ENCODE assay signal across 26 cellular contexts in genomic region chr11:65152157-65152556, GRCh38. TPM values are rescaled to one million over a fixed set of nuclear protein-coding genes. Genes with fewer than 3 reads are reported as not detected.
DNase-seq lines count a peak whose midpoint lies in the region; ATAC-seq, FAIRE-seq and TF ChIP-seq lines count a peak whose summit lies in the region.
"Had no signal": no experiment of that assay in that cellular context is flagged by ENCODE, and none has a peak within 500 bp of the region (broad histone marks: within the 10 kb centered on the region; RNA-seq: fewer than 3 reads in every experiment).

No MANE protein-coding gene starts in this region.

- POLR2A ChIA-PET in HepG2 (lab: Yijun Ruan, JAX), result interaction anchor here (1.2 to 3.0 kb wide), 2 partner anchors 18 kb away, joined by 3 to 12 read pairs; partner anchors contain the start of genes SPDYC and SYVN1

- no peak for TF ChIP-seq POLR2A in HepG2 (IDR thresholded peaks at IDR 0.05; ENCODE audit: insufficient read depth in 1 of 2, low read depth in 2 of 2, low read length in 2 of 2)

- no peaks in the 10 kb centered on the region for H3K9me3 Mint-ChIP-seq in stimulated activated memory B cell treated with anti-CD40 and anti-IgM and Interleukin-4, amounts not matched to agents 10 μg/mL and 1 μg/mL and 100 μg/mL, for 72 hours
- H3K9me3 Mint-ChIP-seq: activated CD8-positive, alpha-beta T cell treated with anti-CD3 and anti-CD28 coated beads for 36 hours; neural crest cell had no signal

- no peak overlapping the region for H3K9ac ChIP-seq in HepG2 (ENCODE audit: insufficient read depth, low read depth, low read length)

- no peak for ATAC-seq in T-helper 17 cell
- no peak for ATAC-seq in HepG2
- ATAC-seq in stimulated activated memory B cell treated with anti-CD40 and anti-IgM and Interleukin-4, amounts not matched to agents 10 μg/mL and 1 μg/mL and 100 μg/mL, for 72 hours, result peak; percentile 12
- ATAC-seq: activated CD8-positive, alpha-beta T cell treated with anti-CD3 and anti-CD28 coated beads for 36 hours had no signal

- H3K4me1 ChIP-seq in HepG2 (ENCODE audit: insufficient read depth, low read length), result peaks cover 34% of the 10 kb centered on the region

- H3K27me3 Mint-ChIP-seq in T-helper 17 cell, result no peaks in the 10 kb centered on the region
- H3K27me3 Mint-ChIP-seq in stimulated activated memory B cell treated with anti-CD40 and anti-IgM and Interleukin-4, amounts not matched to agents 10 μg/mL and 1 μg/mL and 100 μg/mL, for 72 hours, result no peaks in the 10 kb centered on the region
- H3K27me3 Mint-ChIP-seq: activated CD8-positive, alpha-beta T cell treated with anti-CD3 and anti-CD28 coated beads for 36 hours had no signal

- H3K79me2 ChIP-seq in HepG2 (ENCODE audit: insufficient read depth, low read length), result no peaks in the 10 kb centered on the region

- H3K36me3 ChIP-seq in HepG2 (replicated peaks in 1 of 2; ENCODE audit: control insufficient read depth in 1 of 2, insufficient read depth in 2 of 2, low read length in 2 of 2), result no peaks in the 10 kb centered on the region
- H3K36me3 ChIP-seq: WERI-Rb-1 had no signal

- CTCF ChIA-PET in HepG2 (lab: Yijun Ruan, JAX; ENCODE audit: low intra/inter-chr PET ratio, low total read pairs), result no interaction called here

- 54% methylated on average over 1 of the region's 1 CpG for WGBS in HepG2 (ENCODE audit: low lambda C conversion rate)

- no peak for FAIRE-seq in HepG2 (lab: Jason Lieb, UNC)
- FAIRE-seq: A204.1, GM18507, HTR-8/SVneo had no signal

- in situ Hi-C loops in HepG2 (cut with HindIII; ENCODE audit: extremely low pct_ligation_motif_present, low pct_unique_long_range_greater_than_20kb), result no loop called here

- H3K27ac ChIP-seq in HepG2 (ENCODE audit: extremely low read length, insufficient read depth, low read length), result no peak overlapping the region
- H3K27ac ChIP-seq: WERI-Rb-1 had no signal

- H3K4me1 Mint-ChIP-seq in T-helper 17 cell, result peaks cover 6% of the 10 kb centered on the region
- peaks cover 26% of the 10 kb centered on the region for H3K4me1 Mint-ChIP-seq in stimulated activated memory B cell treated with anti-CD40 and anti-IgM and Interleukin-4, amounts not matched to agents 10 μg/mL and 1 μg/mL and 100 μg/mL, for 72 hours

- no peak overlapping the region for H3K4me3 Mint-ChIP-seq in T-helper 17 cell
- H3K4me3 Mint-ChIP-seq in stimulated activated memory B cell treated with anti-CD40 and anti-IgM and Interleukin-4, amounts not matched to agents 10 μg/mL and 1 μg/mL and 100 μg/mL, for 72 hours, result peak overlapping the region; percentile 42
- H3K4me3 Mint-ChIP-seq: activated CD8-positive, alpha-beta T cell treated with anti-CD3 and anti-CD28 coated beads for 36 hours; neural crest cell had no signal

- intact Hi-C loops in HepG2 (cut with micrococcal nuclease; ENCODE audit: unreplicated experiment) (no loop called here), cardiac septum (cut with DNase I) (no loop called here)

- TF ChIP-seq EP300 in HepG2 (IDR thresholded peaks at IDR 0.05; ENCODE audit: low read depth in 2 of 2, low read length in 2 of 2) (no peak), HepG2 (CRISPR knock-in tag; IDR thresholded peaks at IDR 0.05; ENCODE audit: borderline replicate concordance) (no peak)

- no peak overlapping the region for H3K4me3 ChIP-seq in HepG2 (replicated peaks in 1 of 3; ENCODE audit: insufficient read depth in 1 of 3, low read depth in 2 of 3, low read length in 3 of 3)

- H4K20me1 ChIP-seq in HepG2 (ENCODE audit: insufficient read depth, low read length), result no peaks in the 10 kb centered on the region

- H3K27me3 ChIP-seq in HepG2 (ENCODE audit: control insufficient read depth in 1 of 2, insufficient read depth in 2 of 2, low read length in 2 of 2), result no peaks in the 10 kb centered on the region

- H3K4me2 ChIP-seq in HepG2 (ENCODE audit: low read depth, low read length), result peak overlapping the region; percentile 6; the same call in 1 of the 2 replicates

- peak overlapping the region; percentile 65 for H3K27ac Mint-ChIP-seq in T-helper 17 cell
- peak overlapping the region; percentile 81 for H3K27ac Mint-ChIP-seq in stimulated activated memory B cell treated with anti-CD40 and anti-IgM and Interleukin-4, amounts not matched to agents 10 μg/mL and 1 μg/mL and 100 μg/mL, for 72 hours
- H3K27ac Mint-ChIP-seq: activated CD8-positive, alpha-beta T cell treated with anti-CD3 and anti-CD28 coated beads for 36 hours had no signal

- no peak overlapping the region for H2AFZ ChIP-seq in HepG2 (ENCODE audit: low read length)

- no peak for TF ChIP-seq CTCF in HepG2 (CRISPR knock-in tag; IDR thresholded peaks at IDR 0.05)

- DNase-seq in SIG-M5 treated with dmso at 0.1 percent for 504 hours (lab: John Stamatoyannopoulos, UW; ENCODE audit: unreplicated experiment) (peak; percentile 28), SIG-M5 (lab: John Stamatoyannopoulos, UW) (no peak), T-helper 17 cell (no peak), HepG2 (ENCODE audit: low spot score) (no peak), AG20443 (ENCODE audit: low spot score) (no peak), cardiac septum (ENCODE audit: low spot score) (no peak)
- no peak for DNase-seq in activated naive CD4-positive, alpha-beta T cell treated with Interleukin-2 at 50 U/mL for 16 hours
- DNase-seq: activated CD8-positive, alpha-beta T cell treated with anti-CD3 and anti-CD28 coated beads for 36 hours; activated naive CD4-positive, alpha-beta T cell; activated T-cell treated with anti-CD3 and anti-CD28 coated beads, Interleukin-2, amount 50 U/mL, for 1 hour; HCEC 1CT; NCI-H1417; NCI-H2107; NCI-H524; SHP77; stimulated activated CD4-positive, alpha-beta T cell treated with anti-CD3 and anti-CD28 coated beads, Interleukin-4, amount 100 ng/mL, for 24 hours; T-helper 2 cell; WERI-Rb-1 had no signal

- no peak for TF ChIP-seq RAD21 in HepG2 (CRISPR knock-in tag; IDR thresholded peaks at IDR 0.05)

- H3K36me3 Mint-ChIP-seq in T-helper 17 cell (ENCODE audit: low read depth), result peaks cover 2% of the 10 kb centered on the region
- H3K36me3 Mint-ChIP-seq in stimulated activated memory B cell treated with anti-CD40 and anti-IgM and Interleukin-4, amounts not matched to agents 10 μg/mL and 1 μg/mL and 100 μg/mL, for 72 hours, result no peaks in the 10 kb centered on the region

- no peaks in the 10 kb centered on the region for H3K9me3 ChIP-seq in T-helper 17 cell (ENCODE audit: control insufficient read depth, low read length, poor library complexity, severe bottlenecking)
- peaks cover 4% of the 10 kb centered on the region; the same call in 1 of the 2 replicates for H3K9me3 ChIP-seq in HepG2 (ENCODE audit: low read length)

- BruUV-seq in HepG2 (replicated peaks; lab: Mats Ljungman, UMichigan), result no TSS peak

RNA-seq across cellular contexts. Expression of gene SYVN1, which starts 17.8 kb away (rescaled TPM):
- total RNA-seq in T-helper 17 cell (10 to 100 TPM; 80.6 to 81.1 TPM), HepG2 (2016; rRNA removed; fragmentation: Illumina TruSeq; extraction: Trizol) (7.4 and 10.3 TPM in 2 replicates), cardiac septum (25.2 TPM)
- 5.5 and 6.4 TPM in 2 replicates for total RNA-seq in HepG2 (2016; cell fraction: cytosol; rRNA removed; fragmentation: Illumina TruSeq; extraction: Trizol; ENCODE audit: low read depth)
- 7.6 and 9.3 TPM in 2 replicates for total RNA-seq in HepG2 (2016; cell fraction: insoluble cytoplasmic fraction; rRNA removed; fragmentation: Illumina TruSeq; extraction: Trizol)
- 5.6 and 6.7 TPM in 2 replicates for total RNA-seq in HepG2 (2016; cell fraction: membrane; rRNA removed; fragmentation: Illumina TruSeq; extraction: Trizol)
- total RNA-seq in HepG2 (2016; cell fraction: nucleus; rRNA removed; fragmentation: Illumina TruSeq; extraction: Trizol), result 25.3 and 26.9 TPM in 2 replicates
- polyA plus RNA-seq in HepG2 (2011; rRNA removed), result 22.5 and 25.8 TPM in 2 replicates
- 17.6 and 23.4 TPM in 2 replicates for polyA plus RNA-seq in HepG2 (2011; cell fraction: cytosol; rRNA removed)
- 115 and 119 TPM in 2 replicates for polyA plus RNA-seq in HepG2 (2011; cell fraction: nucleus; rRNA removed)
- 33.9 and 47.9 TPM in 2 replicates for polyA plus RNA-seq in HepG2 (2012)
- polyA plus RNA-seq in HepG2 (2016; cell fraction: cytosol; fragmentation: Illumina TruSeq; extraction: Trizol; ENCODE audit: low read depth), result 2.0 and 2.2 TPM in 2 replicates
- polyA plus RNA-seq in HepG2 (2016; cell fraction: insoluble cytoplasmic fraction; fragmentation: Illumina TruSeq; extraction: Trizol; ENCODE audit: low read depth), result 7.4 and 12.4 TPM in 2 replicates
- 3.4 and 4.9 TPM in 2 replicates for polyA plus RNA-seq in HepG2 (2016; cell fraction: membrane; fragmentation: Illumina TruSeq; extraction: Trizol; ENCODE audit: low read depth)
- 64.5 and 69.0 TPM in 2 replicates for polyA plus RNA-seq in HepG2 (2016; cell fraction: nucleus; fragmentation: Illumina TruSeq; extraction: Trizol; ENCODE audit: insufficient read depth, low read depth)
- polyA minus RNA-seq in HepG2 (2011; rRNA and poly(A)+ RNA removed; ENCODE audit: low replicate concordance), result 98.7 and 122 TPM in 2 replicates
- polyA minus RNA-seq in HepG2 (2011; cell fraction: cytosol; rRNA and poly(A)+ RNA removed), result 35.8 and 47.2 TPM in 2 replicates
- polyA minus RNA-seq in HepG2 (2011; cell fraction: nucleus; rRNA and poly(A)+ RNA removed), result 51.0 and 56.2 TPM in 2 replicates

RNA-seq across cellular contexts. Expression of gene SPDYC, which starts 17.9 kb away (rescaled TPM):
- total RNA-seq in T-helper 17 cell (under 1 TPM in 1 of 2 donors, not detected in 1; 0.68 TPM), HepG2 (2016; rRNA removed; fragmentation: Illumina TruSeq; extraction: Trizol) (0.15 TPM in 1 of 2 replicates, not detected in the other), cardiac septum (not detected)
- total RNA-seq in HepG2 (2016; cell fraction: cytosol; rRNA removed; fragmentation: Illumina TruSeq; extraction: Trizol; ENCODE audit: low read depth), result not detected in 2 replicates
- 0.15 and 0.19 TPM in 2 replicates for total RNA-seq in HepG2 (2016; cell fraction: insoluble cytoplasmic fraction; rRNA removed; fragmentation: Illumina TruSeq; extraction: Trizol)
- not detected in 2 replicates for total RNA-seq in HepG2 (2016; cell fraction: membrane; rRNA removed; fragmentation: Illumina TruSeq; extraction: Trizol)
- not detected in 2 replicates for total RNA-seq in HepG2 (2016; cell fraction: nucleus; rRNA removed; fragmentation: Illumina TruSeq; extraction: Trizol)
- 0.26 and 0.33 TPM in 2 replicates for polyA plus RNA-seq in HepG2 (2011; rRNA removed)
- 0.18 and 0.28 TPM in 2 replicates for polyA plus RNA-seq in HepG2 (2011; cell fraction: cytosol; rRNA removed)
- polyA plus RNA-seq in HepG2 (2011; cell fraction: nucleus; rRNA removed), result 0.42 and 0.71 TPM in 2 replicates
- polyA plus RNA-seq in HepG2 (2012), result 0.39 and 0.44 TPM in 2 replicates
- polyA plus RNA-seq in HepG2 (2016; cell fraction: cytosol; fragmentation: Illumina TruSeq; extraction: Trizol; ENCODE audit: low read depth), result not detected in 2 replicates
- polyA plus RNA-seq in HepG2 (2016; cell fraction: insoluble cytoplasmic fraction; fragmentation: Illumina TruSeq; extraction: Trizol; ENCODE audit: low read depth), result not detected in 2 replicates
- polyA plus RNA-seq in HepG2 (2016; cell fraction: membrane; fragmentation: Illumina TruSeq; extraction: Trizol; ENCODE audit: low read depth), result not detected in 2 replicates
- polyA plus RNA-seq in HepG2 (2016; cell fraction: nucleus; fragmentation: Illumina TruSeq; extraction: Trizol; ENCODE audit: insufficient read depth, low read depth), result 0.52 TPM in 1 of 2 replicates, not detected in the other
- not detected in 2 replicates for polyA minus RNA-seq in HepG2 (2011; rRNA and poly(A)+ RNA removed; ENCODE audit: low replicate concordance)
- polyA minus RNA-seq in HepG2 (2011; cell fraction: cytosol; rRNA and poly(A)+ RNA removed), result 0.59 TPM in 1 of 2 replicates, not detected in the other
- not detected in 2 replicates for polyA minus RNA-seq in HepG2 (2011; cell fraction: nucleus; rRNA and poly(A)+ RNA removed)
- total RNA-seq: activated CD8-positive, alpha-beta T cell treated with anti-CD3 and anti-CD28 coated beads for 36 hours; chondrocyte; neural crest cell; ureter had no signal
- polyA plus RNA-seq: BJ had no signal

RNA-seq across cellular contexts. Expression of gene CAPN1, which starts 29.6 kb away (rescaled TPM):
- 100 to 1,000 TPM; 154 to 190 TPM for total RNA-seq in T-helper 17 cell
- total RNA-seq in HepG2 (2016; rRNA removed; fragmentation: Illumina TruSeq; extraction: Trizol), result 51.2 and 57.3 TPM in 2 replicates
- total RNA-seq in HepG2 (2016; cell fraction: cytosol; rRNA removed; fragmentation: Illumina TruSeq; extraction: Trizol; ENCODE audit: low read depth), result 26.4 and 34.4 TPM in 2 replicates
- 43.3 and 63.5 TPM in 2 replicates for total RNA-seq in HepG2 (2016; cell fraction: insoluble cytoplasmic fraction; rRNA removed; fragmentation: Illumina TruSeq; extraction: Trizol)
- 26.6 and 29.7 TPM in 2 replicates for total RNA-seq in HepG2 (2016; cell fraction: membrane; rRNA removed; fragmentation: Illumina TruSeq; extraction: Trizol)
- 37.0 and 44.2 TPM in 2 replicates for total RNA-seq in HepG2 (2016; cell fraction: nucleus; rRNA removed; fragmentation: Illumina TruSeq; extraction: Trizol)
- polyA plus RNA-seq in HepG2 (2011; rRNA removed), result 82.6 and 92.6 TPM in 2 replicates
- 23.9 and 34.7 TPM in 2 replicates for polyA plus RNA-seq in HepG2 (2011; cell fraction: cytosol; rRNA removed)
- 429 and 543 TPM in 2 replicates for polyA plus RNA-seq in HepG2 (2011; cell fraction: nucleus; rRNA removed)
- 41.7 and 58.1 TPM in 2 replicates for polyA plus RNA-seq in HepG2 (2012)
- polyA plus RNA-seq in HepG2 (2016; cell fraction: cytosol; fragmentation: Illumina TruSeq; extraction: Trizol; ENCODE audit: low read depth), result 11.8 and 12.0 TPM in 2 replicates
- polyA plus RNA-seq in HepG2 (2016; cell fraction: insoluble cytoplasmic fraction; fragmentation: Illumina TruSeq; extraction: Trizol; ENCODE audit: low read depth), result 39.8 and 54.5 TPM in 2 replicates
- 24.4 and 28.3 TPM in 2 replicates for polyA plus RNA-seq in HepG2 (2016; cell fraction: membrane; fragmentation: Illumina TruSeq; extraction: Trizol; ENCODE audit: low read depth)
- polyA plus RNA-seq in HepG2 (2016; cell fraction: nucleus; fragmentation: Illumina TruSeq; extraction: Trizol; ENCODE audit: insufficient read depth, low read depth), result 116 and 118 TPM in 2 replicates
- polyA minus RNA-seq in HepG2 (2011; rRNA and poly(A)+ RNA removed; ENCODE audit: low replicate concordance), result 129 and 175 TPM in 2 replicates
- 33.2 and 36.8 TPM in 2 replicates for polyA minus RNA-seq in HepG2 (2011; cell fraction: cytosol; rRNA and poly(A)+ RNA removed)
- polyA minus RNA-seq in HepG2 (2011; cell fraction: nucleus; rRNA and poly(A)+ RNA removed), result 47.1 and 54.0 TPM in 2 replicates
- total RNA-seq in cardiac septum, result 89.6 TPM

RNA-seq across cellular contexts. Expression of gene MRPL49, which starts 30.0 kb away (rescaled TPM):
- 10 to 100 TPM; 42.8 to 44.8 TPM for total RNA-seq in T-helper 17 cell
- 53.3 and 63.2 TPM in 2 replicates for total RNA-seq in HepG2 (2016; rRNA removed; fragmentation: Illumina TruSeq; extraction: Trizol)
- 9.5 and 10.0 TPM in 2 replicates for total RNA-seq in HepG2 (2016; cell fraction: cytosol; rRNA removed; fragmentation: Illumina TruSeq; extraction: Trizol; ENCODE audit: low read depth)
- total RNA-seq in HepG2 (2016; cell fraction: insoluble cytoplasmic fraction; rRNA removed; fragmentation: Illumina TruSeq; extraction: Trizol), result 54.6 and 65.9 TPM in 2 replicates
- total RNA-seq in HepG2 (2016; cell fraction: membrane; rRNA removed; fragmentation: Illumina TruSeq; extraction: Trizol), result 26.1 and 26.5 TPM in 2 replicates
- total RNA-seq in HepG2 (2016; cell fraction: nucleus; rRNA removed; fragmentation: Illumina TruSeq; extraction: Trizol), result 17.5 and 18.4 TPM in 2 replicates
- 39.2 and 41.4 TPM in 2 replicates for polyA plus RNA-seq in HepG2 (2011; rRNA removed)
- polyA plus RNA-seq in HepG2 (2011; cell fraction: cytosol; rRNA removed), result 45.2 and 53.6 TPM in 2 replicates
- polyA plus RNA-seq in HepG2 (2011; cell fraction: nucleus; rRNA removed), result 10.1 and 14.8 TPM in 2 replicates
- 19.0 and 22.8 TPM in 2 replicates for polyA plus RNA-seq in HepG2 (2012)
- 7.7 TPM in 2 replicates for polyA plus RNA-seq in HepG2 (2016; cell fraction: cytosol; fragmentation: Illumina TruSeq; extraction: Trizol; ENCODE audit: low read depth)
- 66.0 and 68.9 TPM in 2 replicates for polyA plus RNA-seq in HepG2 (2016; cell fraction: insoluble cytoplasmic fraction; fragmentation: Illumina TruSeq; extraction: Trizol; ENCODE audit: low read depth)
- polyA plus RNA-seq in HepG2 (2016; cell fraction: membrane; fragmentation: Illumina TruSeq; extraction: Trizol; ENCODE audit: low read depth), result 17.1 and 17.2 TPM in 2 replicates
- polyA plus RNA-seq in HepG2 (2016; cell fraction: nucleus; fragmentation: Illumina TruSeq; extraction: Trizol; ENCODE audit: insufficient read depth, low read depth), result 27.1 and 27.9 TPM in 2 replicates
- 32.3 and 86.6 TPM in 2 replicates for polyA minus RNA-seq in HepG2 (2011; rRNA and poly(A)+ RNA removed; ENCODE audit: low replicate concordance)
- polyA minus RNA-seq in HepG2 (2011; cell fraction: cytosol; rRNA and poly(A)+ RNA removed), result 14.0 and 16.4 TPM in 2 replicates
- polyA minus RNA-seq in HepG2 (2011; cell fraction: nucleus; rRNA and poly(A)+ RNA removed), result 11.6 and 13.6 TPM in 2 replicates
- total RNA-seq in cardiac septum, result 28.5 TPM

RNA-seq across cellular contexts. Expression of gene FAU, which starts 30.2 kb away (rescaled TPM):
- 1,000 to 10,000 TPM; 1,401 to 1,408 TPM for total RNA-seq in T-helper 17 cell
- total RNA-seq in HepG2 (2016; rRNA removed; fragmentation: Illumina TruSeq; extraction: Trizol), result 869 and 1,024 TPM in 2 replicates
- 647 and 670 TPM in 2 replicates for total RNA-seq in HepG2 (2016; cell fraction: cytosol; rRNA removed; fragmentation: Illumina TruSeq; extraction: Trizol; ENCODE audit: low read depth)
- total RNA-seq in HepG2 (2016; cell fraction: insoluble cytoplasmic fraction; rRNA removed; fragmentation: Illumina TruSeq; extraction: Trizol), result 906 and 1,117 TPM in 2 replicates
- total RNA-seq in HepG2 (2016; cell fraction: membrane; rRNA removed; fragmentation: Illumina TruSeq; extraction: Trizol), result 759 and 784 TPM in 2 replicates
- total RNA-seq in HepG2 (2016; cell fraction: nucleus; rRNA removed; fragmentation: Illumina TruSeq; extraction: Trizol), result 357 and 372 TPM in 2 replicates
- polyA plus RNA-seq in HepG2 (2011; rRNA removed), result 374 and 392 TPM in 2 replicates
- 479 and 733 TPM in 2 replicates for polyA plus RNA-seq in HepG2 (2011; cell fraction: cytosol; rRNA removed)
- 228 and 230 TPM in 2 replicates for polyA plus RNA-seq in HepG2 (2011; cell fraction: nucleus; rRNA removed)
- polyA plus RNA-seq in HepG2 (2012), result 713 and 760 TPM in 2 replicates
- polyA plus RNA-seq in HepG2 (2016; cell fraction: cytosol; fragmentation: Illumina TruSeq; extraction: Trizol; ENCODE audit: low read depth), result 645 and 677 TPM in 2 replicates
- 876 and 937 TPM in 2 replicates for polyA plus RNA-seq in HepG2 (2016; cell fraction: insoluble cytoplasmic fraction; fragmentation: Illumina TruSeq; extraction: Trizol; ENCODE audit: low read depth)
- 684 and 723 TPM in 2 replicates for polyA plus RNA-seq in HepG2 (2016; cell fraction: membrane; fragmentation: Illumina TruSeq; extraction: Trizol; ENCODE audit: low read depth)
- 488 and 523 TPM in 2 replicates for polyA plus RNA-seq in HepG2 (2016; cell fraction: nucleus; fragmentation: Illumina TruSeq; extraction: Trizol; ENCODE audit: insufficient read depth, low read depth)
- 284 and 286 TPM in 2 replicates for polyA minus RNA-seq in HepG2 (2011; rRNA and poly(A)+ RNA removed; ENCODE audit: low replicate concordance)
- 148 and 154 TPM in 2 replicates for polyA minus RNA-seq in HepG2 (2011; cell fraction: cytosol; rRNA and poly(A)+ RNA removed)
- polyA minus RNA-seq in HepG2 (2011; cell fraction: nucleus; rRNA and poly(A)+ RNA removed), result 68.0 and 81.7 TPM in 2 replicates
- total RNA-seq in cardiac septum, result 511 TPM
